ENCODE assay signal across 12 cellular contexts in the genomic region with DNA sequence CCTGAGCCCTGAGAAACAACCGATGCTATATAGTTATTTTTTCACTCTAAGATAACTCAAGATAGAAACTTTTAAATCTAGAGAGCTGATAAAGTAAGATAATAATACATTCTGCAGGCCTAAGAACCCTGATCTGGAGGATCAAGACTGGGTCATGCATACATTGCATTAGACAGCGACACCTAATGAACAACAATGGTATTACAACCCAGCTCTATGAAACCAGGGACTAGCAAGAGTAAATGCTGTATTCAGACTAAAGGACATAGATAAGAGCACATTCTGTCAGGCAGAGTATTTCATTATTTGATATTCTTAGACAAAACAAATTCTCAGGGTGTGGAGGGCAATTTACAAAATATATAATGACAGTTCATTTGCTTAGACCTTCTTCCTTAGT.
DNase-seq lines count a peak whose midpoint lies in the region; ATAC-seq, FAIRE-seq and TF ChIP-seq lines count a peak whose summit lies in the region.
"Had no signal": no experiment of that assay in that cellular context is flagged by ENCODE, and none has a peak within 500 bp of the region (broad histone marks: within the 10 kb centered on the region; RNA-seq: fewer than 3 reads in every experiment).

No MANE protein-coding gene starts in this region.

- no peaks in the 10 kb centered on the region for H4K20me1 ChIP-seq in GM12878 (ENCODE audit: control insufficient read depth, insufficient read depth)

- peaks cover 14% of the 10 kb centered on the region for H3K4me1 Mint-ChIP-seq in CD4-positive, alpha-beta T cell (ENCODE audit: low read depth)
- H3K4me1 Mint-ChIP-seq in mesothelial cell of epicardium: peaks cover under 1% of the 10 kb centered on the region
- H3K4me1 Mint-ChIP-seq in activated CD4-positive, alpha-beta memory T cell treated with anti-CD3 and anti-CD28 coated beads for 36 hours (ENCODE audit: low read depth): peaks cover 3% of the 10 kb centered on the region

- no peak overlapping the region for H3K4me3 Mint-ChIP-seq in CD4-positive, alpha-beta T cell
- no peak overlapping the region for H3K4me3 Mint-ChIP-seq in mesothelial cell of epicardium
- H3K4me3 Mint-ChIP-seq in activated CD4-positive, alpha-beta memory T cell treated with anti-CD3 and anti-CD28 coated beads for 36 hours: no peak overlapping the region
- H3K4me3 Mint-ChIP-seq: stimulated activated naive B cell treated with anti-CD40 and anti-IgM and Interleukin-4, amounts not matched to agents 10 μg/mL and 1 μg/mL and 100 μg/mL, for 72 hours; T-helper 1 cell treated with Interleukin-12 subunit alpha and Interleukin-12 subunit beta and Interleukin-4 antibody, amounts not matched to agents 30 μg/mL and 1 μg/mL, for 36 hours had no signal

- DNase-seq in CD4-positive, alpha-beta T cell: no peak
- DNase-seq in HT-29 (ENCODE audit: low spot score) (peak; percentile 32), GM12878 (ENCODE audit: low read depth, low spot score) (no peak), mesothelial cell of epicardium (ENCODE audit: low spot score in 2 of 2, unreplicated experiment in 2 of 2) (no peak), NCI-H1436 (lab: John Stamatoyannopoulos, UW) (no peak)
- DNase-seq in activated CD4-positive, alpha-beta memory T cell treated with anti-CD3 and anti-CD28 coated beads for 36 hours: no peak
- DNase-seq: amniotic stem cell; stimulated activated CD4-positive, alpha-beta T cell treated with anti-CD3 and anti-CD28 coated beads, Interleukin-12 subunit alpha, Interleukin-12 subunit beta, amount 100 ng/mL, for 4 hours; stimulated activated naive B cell treated with anti-CD40 and anti-IgM and Interleukin-4, amounts not matched to agents 10 μg/mL and 1 μg/mL and 100 μg/mL, for 72 hours had no signal

- no peaks in the 10 kb centered on the region for H3K27me3 Mint-ChIP-seq in CD4-positive, alpha-beta T cell
- H3K27me3 Mint-ChIP-seq in mesothelial cell of epicardium (ENCODE audit: low read depth): no peaks in the 10 kb centered on the region
- no peaks in the 10 kb centered on the region for H3K27me3 Mint-ChIP-seq in activated CD4-positive, alpha-beta memory T cell treated with anti-CD3 and anti-CD28 coated beads for 36 hours
- H3K27me3 Mint-ChIP-seq: stimulated activated naive B cell treated with anti-CD40 and anti-IgM and Interleukin-4, amounts not matched to agents 10 μg/mL and 1 μg/mL and 100 μg/mL, for 72 hours had no signal

- intact Hi-C loops in CD4-positive, alpha-beta T cell (cut with DNase I, micrococcal nuclease): no loop called here
- intact Hi-C loops in GM12878 (cut with micrococcal nuclease; ENCODE audit: unreplicated experiment): no loop called here
- intact Hi-C loops in activated CD4-positive, alpha-beta memory T cell treated with anti-CD3 and anti-CD28 coated beads for 36 hours (cut with micrococcal nuclease): no loop called here

- H3K27me3 ChIP-seq in CD4-positive, alpha-beta T cell (ENCODE audit: control insufficient read depth, insufficient read depth, low read length): no peaks in the 10 kb centered on the region
- no peaks in the 10 kb centered on the region for H3K27me3 ChIP-seq in GM12878 (replicated peaks in 1 of 2; ENCODE audit: control insufficient read depth in 2 of 2, insufficient read depth in 2 of 2, low read length in 1 of 2)

- 100% methylated on average over 2 of the region's 2 CpGs for WGBS in GM12878 (ENCODE audit: insufficient coverage, insufficient replicate concordance, low lambda C conversion rate, missing lambda C conversion rate)

- TF ChIP-seq EP300 in GM12878 (IDR thresholded peaks at IDR 0.05; ENCODE audit: borderline replicate concordance in 1 of 2, control insufficient read depth in 1 of 2, low read depth in 2 of 2, low read length in 2 of 2): no peak

- peak; percentile 14 for TF ChIP-seq CTCF in CD4-positive, alpha-beta T cell (IDR thresholded peaks at IDR 0.05)
- TF ChIP-seq CTCF in GM12878 (IDR thresholded peaks at IDR 0.05 in 2 of 3, conservative IDR thresholded peaks at IDR 0.05 in 1 of 3; ENCODE audit: control insufficient read depth in 2 of 3, extremely low read depth in 1 of 3, insufficient read depth in 1 of 3, low read depth in 3 of 3, low read length in 3 of 3): peak in 2 of 3 experiments; percentile 12 to 46; a peak in 2 of 6 replicates
- peak; percentile 30 for TF ChIP-seq CTCF in mesothelial cell of epicardium (IDR thresholded peaks at IDR 0.05; ENCODE audit: unreplicated experiment)

- no peak overlapping the region for H3K27ac ChIP-seq in CD4-positive, alpha-beta T cell (ENCODE audit: low read depth, low read length)
- no peak overlapping the region for H3K27ac ChIP-seq in GM12878 (ENCODE audit: control insufficient read depth, insufficient read depth)

- no peaks in the 10 kb centered on the region for H3K79me2 ChIP-seq in GM12878 (ENCODE audit: control insufficient read depth, insufficient read depth, low read length)

- peaks cover 21% of the 10 kb centered on the region for H3K9me3 ChIP-seq in CD4-positive, alpha-beta T cell (ENCODE audit: control insufficient read depth, low read length)
- peaks cover 2% of the 10 kb centered on the region for H3K9me3 ChIP-seq in GM12878 (replicated peaks; ENCODE audit: control insufficient read depth, insufficient read depth, low read length)

- no peak overlapping the region for H3K27ac Mint-ChIP-seq in CD4-positive, alpha-beta T cell
- no peak overlapping the region for H3K27ac Mint-ChIP-seq in mesothelial cell of epicardium
- no peak overlapping the region for H3K27ac Mint-ChIP-seq in activated CD4-positive, alpha-beta memory T cell treated with anti-CD3 and anti-CD28 coated beads for 36 hours
- H3K27ac Mint-ChIP-seq: stimulated activated naive B cell treated with anti-CD40 and anti-IgM and Interleukin-4, amounts not matched to agents 10 μg/mL and 1 μg/mL and 100 μg/mL, for 72 hours; T-helper 1 cell treated with Interleukin-12 subunit alpha and Interleukin-12 subunit beta and Interleukin-4 antibody, amounts not matched to agents 30 μg/mL and 1 μg/mL, for 36 hours had no signal

- H3K36me3 Mint-ChIP-seq in CD4-positive, alpha-beta T cell (ENCODE audit: low read depth): peaks cover 46% of the 10 kb centered on the region
- peaks cover 4% of the 10 kb centered on the region for H3K36me3 Mint-ChIP-seq in mesothelial cell of epicardium
- H3K36me3 Mint-ChIP-seq in activated CD4-positive, alpha-beta memory T cell treated with anti-CD3 and anti-CD28 coated beads for 36 hours: peaks cover 29% of the 10 kb centered on the region

- TF ChIP-seq RAD21 in GM12878 (IDR thresholded peaks at IDR 0.05; ENCODE audit: insufficient read depth, low read depth, low read length): no peak

- peaks cover 14% of the 10 kb centered on the region for H3K9me3 Mint-ChIP-seq in CD4-positive, alpha-beta T cell
- peaks cover 18% of the 10 kb centered on the region for H3K9me3 Mint-ChIP-seq in mesothelial cell of epicardium
- peaks cover 29% of the 10 kb centered on the region for H3K9me3 Mint-ChIP-seq in activated CD4-positive, alpha-beta memory T cell treated with anti-CD3 and anti-CD28 coated beads for 36 hours

- no TSS peak for BruUV-seq in GM12878 (replicated peaks; lab: Mats Ljungman, UMichigan)

- no peak overlapping the region for H3K4me3 ChIP-seq in GM12878

- RAD21 ChIA-PET in GM12878 (lab: Charles Lee; ENCODE audit: unreplicated experiment): no interaction called here

- H3K9ac ChIP-seq in GM12878 (ENCODE audit: control insufficient read depth, insufficient read depth, low read length): no peak overlapping the region

- no peak overlapping the region for H3K4me2 ChIP-seq in GM12878 (ENCODE audit: control insufficient read depth, insufficient read depth)

- no peaks in the 10 kb centered on the region for H3K4me1 ChIP-seq in GM12878 (ENCODE audit: control insufficient read depth, insufficient read depth, low read length)

- no peak for ATAC-seq in CD4-positive, alpha-beta T cell (ENCODE audit: poor library complexity)
- ATAC-seq in GM12878 (no peak), GM18517 (IDR thresholded peaks at IDR 0.05; ENCODE audit: unreplicated experiment) (no peak), GM19328 (IDR thresholded peaks at IDR 0.05; ENCODE audit: unreplicated experiment) (no peak)
- ATAC-seq: stimulated activated naive B cell treated with anti-CD40 and anti-IgM and Interleukin-4, amounts not matched to agents 10 μg/mL and 1 μg/mL and 100 μg/mL, for 72 hours had no signal

- no peak for TF ChIP-seq POLR2A in GM12878 (IDR thresholded peaks at IDR 0.05; ENCODE audit: low read depth, low read length)

- CTCF ChIA-PET in CD4-positive, alpha-beta T cell (lab: Charles Lee): interaction anchor here (0.7 kb wide), 1 partner anchor 149 kb away, joined by 3 read pairs; no protein-coding TSS in a partner anchor
- CTCF ChIA-PET in GM12878 (lab: Yijun Ruan, JAX): interaction anchor here (1.3 kb wide), 1 partner anchor 10 kb away, joined by 4 read pairs; no protein-coding TSS in a partner anchor
- CTCF ChIA-PET in activated CD4-positive, alpha-beta memory T cell treated with anti-CD3 and anti-CD28 coated beads for 36 hours (lab: Charles Lee): interaction anchor here (0.6 to 1.2 kb wide), 2 partner anchors 8 to 14 kb away, joined by 3 to 4 read pairs; no protein-coding TSS in a partner anchor

- H3K36me3 ChIP-seq in GM12878 (ENCODE audit: control insufficient read depth in 2 of 2, insufficient read depth in 2 of 2, low read length in 1 of 2): peaks cover 0 to 1% of the 10 kb centered on the region in 2 experiments; a peak in 3 of 4 replicates

- in situ Hi-C loops in GM12878 (cut with MboI): no loop called here

- no peak for FAIRE-seq in GM12878 (lab: Jason Lieb, UNC)

- H2AFZ ChIP-seq in GM12878 (ENCODE audit: control insufficient read depth, low read depth, low read length): no peak overlapping the region

- SMC1A ChIA-PET in GM12878 (lab: Charles Lee; ENCODE audit: uncharacterized antibody, unreplicated experiment): no interaction called here

- POLR2A ChIA-PET in CD4-positive, alpha-beta T cell (lab: Charles Lee): no interaction called here
- POLR2A ChIA-PET in GM12878 (lab: Charles Lee): no interaction called here
- POLR2A ChIA-PET in activated CD4-positive, alpha-beta memory T cell treated with anti-CD3 and anti-CD28 coated beads for 36 hours (lab: Charles Lee): no interaction called here

TF ChIP-seq in GM12878, 131 proteins besides CTCF, POLR2A, EP300 and RAD21 (continues in another document):
- TF ChIP-seq PML (IDR thresholded peaks at IDR 0.05; ENCODE audit: low read length): no peak
- no peak for TF ChIP-seq ATF7 (IDR thresholded peaks at IDR 0.05; ENCODE audit: low read depth)
- no peak for TF ChIP-seq ZZZ3 (IDR thresholded peaks at IDR 0.05; ENCODE audit: control insufficient read depth, insufficient read length, low read depth)
- no peak for TF ChIP-seq RELA (IDR thresholded peaks at IDR 0.05; ENCODE audit: borderline replicate concordance, partially characterized antibody)
- no peak for TF ChIP-seq ASH2L (IDR thresholded peaks at IDR 0.05; ENCODE audit: borderline replicate concordance, low read depth)
